In the genomic region with DNA sequence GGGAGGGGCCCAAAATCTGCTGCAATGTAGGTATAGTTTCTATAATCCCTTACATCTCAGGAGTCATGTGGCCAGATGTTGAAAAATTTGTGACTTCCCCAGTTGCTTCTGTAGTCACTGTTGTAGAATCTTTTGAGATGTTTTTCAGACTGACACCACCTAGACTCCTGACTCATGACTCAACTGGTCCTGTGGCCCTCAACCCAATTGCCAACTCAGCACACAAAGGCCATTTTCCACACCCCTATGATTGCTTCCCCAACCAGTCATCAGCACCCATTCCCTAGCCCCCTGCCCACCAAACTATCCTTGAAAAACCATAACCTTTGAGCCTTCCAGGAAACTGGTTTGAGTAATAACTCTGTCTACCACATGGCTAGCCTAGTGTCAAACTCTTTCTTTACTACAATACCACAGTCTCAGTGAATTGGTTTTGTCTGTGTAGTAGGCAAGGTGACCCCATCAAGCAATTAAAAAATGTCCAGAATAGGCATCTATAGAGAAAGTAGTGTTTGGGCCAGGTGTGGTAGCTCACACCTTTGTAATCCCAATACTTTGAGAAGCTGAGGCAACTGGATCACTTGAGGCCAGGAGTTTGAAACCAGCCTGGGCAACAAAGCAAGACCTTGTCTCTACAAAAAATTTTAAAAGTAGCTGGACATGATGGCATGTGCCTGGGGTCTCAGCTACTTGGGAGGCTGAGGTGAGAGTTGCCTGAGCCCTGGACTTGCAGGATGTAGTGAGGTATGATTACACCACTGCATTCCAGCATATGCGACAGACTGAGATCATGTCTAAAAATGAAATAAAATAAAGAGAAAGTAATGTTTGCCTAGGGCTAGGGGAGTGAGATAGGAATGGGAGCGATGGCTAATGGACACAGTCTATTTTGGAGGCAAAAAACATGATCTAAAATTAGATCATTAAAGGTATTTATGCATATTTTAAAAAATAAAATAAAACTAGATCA, we compare ENCODE assay signal across 21 cellular contexts. TPM values are rescaled to one million over a fixed set of nuclear protein-coding genes. Genes with fewer than 3 reads are reported as not detected.
DNase-seq lines count a peak whose midpoint lies in the region; ATAC-seq and TF ChIP-seq lines count a peak whose summit lies in the region.
"Had no signal": no experiment of that assay in that cellular context is flagged by ENCODE, and none has a peak within 500 bp of the region (broad histone marks: within the 10 kb centered on the region; RNA-seq: fewer than 3 reads in every experiment).

No MANE protein-coding gene starts in this region.

- peak overlapping the region; percentile 44 for H3K27ac Mint-ChIP-seq in activated CD4-positive, alpha-beta T cell treated with anti-CD3 and anti-CD28 coated beads, Interleukin-2, amount 10 ng/mL, durations not matched to agents 24 days and 14 days
- no peak overlapping the region for H3K27ac Mint-ChIP-seq in MCF 10A (ENCODE audit: low read depth, unreplicated experiment)
- peak overlapping the region; percentile 80 to 87 for H3K27ac Mint-ChIP-seq in natural killer cell treated with Interleukin-12 subunit alpha and Interleukin-12 subunit beta and Interleukin-15 and Interleukin-18, amount 100 ng/mL, for 72 hours
- H3K27ac Mint-ChIP-seq: B cell, GM23338 had no signal

- no peak overlapping the region for H3K4me3 Mint-ChIP-seq in activated CD4-positive, alpha-beta T cell treated with anti-CD3 and anti-CD28 coated beads, Interleukin-2, amount 10 ng/mL, durations not matched to agents 24 days and 14 days
- no peak overlapping the region for H3K4me3 Mint-ChIP-seq in MCF 10A (ENCODE audit: unreplicated experiment)
- peak overlapping the region; percentile 47 for H3K4me3 Mint-ChIP-seq in natural killer cell treated with Interleukin-12 subunit alpha and Interleukin-12 subunit beta and Interleukin-15 and Interleukin-18, amount 100 ng/mL, for 72 hours
- H3K4me3 Mint-ChIP-seq: B cell, CD14-positive monocyte, GM23338 had no signal

- POLR2A ChIA-PET in MCF 10A (lab: Yijun Ruan, JAX) = no interaction called here

- H3K36me3 ChIP-seq in mammary epithelial cell (ENCODE audit: insufficient read depth, low read length) = no peaks in the 10 kb centered on the region
- H3K36me3 ChIP-seq: HAP-1 had no signal

- H3K4me2 ChIP-seq in mammary epithelial cell (ENCODE audit: insufficient read depth, low read depth, low read length) = no peak overlapping the region
- H3K4me2 ChIP-seq: A549, GM23338 had no signal

- no peaks in the 10 kb centered on the region for H3K36me3 Mint-ChIP-seq in activated CD4-positive, alpha-beta T cell treated with anti-CD3 and anti-CD28 coated beads, Interleukin-2, amount 10 ng/mL, durations not matched to agents 24 days and 14 days (ENCODE audit: low read depth)
- no peaks in the 10 kb centered on the region for H3K36me3 Mint-ChIP-seq in MCF 10A (ENCODE audit: insufficient read depth, unreplicated experiment)
- H3K36me3 Mint-ChIP-seq in natural killer cell treated with Interleukin-12 subunit alpha and Interleukin-12 subunit beta and Interleukin-15 and Interleukin-18, amount 100 ng/mL, for 72 hours = peaks cover under 1% of the 10 kb centered on the region

- peaks cover 13% of the 10 kb centered on the region for H3K4me1 Mint-ChIP-seq in activated CD4-positive, alpha-beta T cell treated with anti-CD3 and anti-CD28 coated beads, Interleukin-2, amount 10 ng/mL, durations not matched to agents 24 days and 14 days
- no peaks in the 10 kb centered on the region for H3K4me1 Mint-ChIP-seq in MCF 10A (ENCODE audit: insufficient read depth, unreplicated experiment)
- peaks cover 36 to 37% of the 10 kb centered on the region in 2 donors for H3K4me1 Mint-ChIP-seq in natural killer cell treated with Interleukin-12 subunit alpha and Interleukin-12 subunit beta and Interleukin-15 and Interleukin-18, amount 100 ng/mL, for 72 hours (ENCODE audit: low read depth in 2 of 2)

- 48% methylated on average over 2 of the region's 2 CpGs for WGBS in mammary epithelial cell (ENCODE audit: low coverage, missing lambda C conversion rate)

- H3K27me3 ChIP-seq in mammary epithelial cell (ENCODE audit: insufficient read depth, low read length) = no peaks in the 10 kb centered on the region

- no peak overlapping the region for H2AFZ ChIP-seq in mammary epithelial cell (ENCODE audit: low read depth, low read length)
- H2AFZ ChIP-seq: GM23338 had no signal

- H3K9ac ChIP-seq in mammary epithelial cell (ENCODE audit: insufficient read depth, low read length) = no peak overlapping the region

- intact Hi-C loops in activated CD4-positive, alpha-beta T cell treated with anti-CD3 and anti-CD28 coated beads, Interleukin-2, amount 10 ng/mL, durations not matched to agents 24 days and 14 days (cut with micrococcal nuclease) = no loop called here
- intact Hi-C loops in mammary epithelial cell (cut with micrococcal nuclease) (no loop called here), MCF 10A (cut with micrococcal nuclease) (no loop called here), head of caudate nucleus (cut with DNase I) (no loop called here)

- no peaks in the 10 kb centered on the region for H3K79me2 ChIP-seq in mammary epithelial cell (ENCODE audit: insufficient read depth, low read length)

- H3K27ac ChIP-seq in mammary epithelial cell (ENCODE audit: insufficient read depth, low read depth, low read length) = no peak overlapping the region
- H3K27ac ChIP-seq: A549 had no signal

- peaks cover 3% of the 10 kb centered on the region for H3K9me3 Mint-ChIP-seq in activated CD4-positive, alpha-beta T cell treated with anti-CD3 and anti-CD28 coated beads, Interleukin-2, amount 10 ng/mL, durations not matched to agents 24 days and 14 days
- H3K9me3 Mint-ChIP-seq in MCF 10A (ENCODE audit: unreplicated experiment) = no peaks in the 10 kb centered on the region
- H3K9me3 Mint-ChIP-seq in natural killer cell treated with Interleukin-12 subunit alpha and Interleukin-12 subunit beta and Interleukin-15 and Interleukin-18, amount 100 ng/mL, for 72 hours = peaks cover under 1% of the 10 kb centered on the region

- no peak overlapping the region for H3K4me3 ChIP-seq in mammary epithelial cell (replicated peaks in 1 of 3; ENCODE audit: insufficient read depth in 1 of 3, low read depth in 2 of 3, low read length in 3 of 3)
- H3K4me3 ChIP-seq: A549, GM23338, HAP-1 had no signal

- BruUV-seq in mammary epithelial cell (replicated peaks; lab: Mats Ljungman, UMichigan) (no TSS peak), MCF 10A (replicated peaks; lab: Mats Ljungman, UMichigan) (no TSS peak)

- CTCF ChIA-PET in mammary epithelial cell (lab: Charles Lee; ENCODE audit: low non-redundant PET) = no interaction called here
- CTCF ChIA-PET in MCF 10A (lab: Yijun Ruan, JAX) = interaction anchor here (0.6 kb wide), 1 partner anchor 13 kb away, joined by 3 read pairs; no protein-coding TSS in a partner anchor

- no peak for TF ChIP-seq CTCF in mammary epithelial cell (conservative IDR thresholded peaks at IDR 0.05 in 1 of 2, IDR thresholded peaks at IDR 0.05 in 1 of 2; ENCODE audit: extremely low read depth in 1 of 2, insufficient read depth in 1 of 2, low read depth in 1 of 2, low read length in 2 of 2)
- no peak for TF ChIP-seq CTCF in MCF 10A (IDR thresholded peaks at IDR 0.05; ENCODE audit: unreplicated experiment)

- no peaks in the 10 kb centered on the region for H4K20me1 ChIP-seq in mammary epithelial cell (ENCODE audit: insufficient read depth, low read length)

- H3K4me1 ChIP-seq in mammary epithelial cell (ENCODE audit: insufficient read depth, low read length) = no peaks in the 10 kb centered on the region
- H3K4me1 ChIP-seq: A549 had no signal

- no peaks in the 10 kb centered on the region for H3K27me3 Mint-ChIP-seq in activated CD4-positive, alpha-beta T cell treated with anti-CD3 and anti-CD28 coated beads, Interleukin-2, amount 10 ng/mL, durations not matched to agents 24 days and 14 days
- no peaks in the 10 kb centered on the region for H3K27me3 Mint-ChIP-seq in MCF 10A (ENCODE audit: insufficient read depth, unreplicated experiment)
- no peaks in the 10 kb centered on the region for H3K27me3 Mint-ChIP-seq in natural killer cell treated with Interleukin-12 subunit alpha and Interleukin-12 subunit beta and Interleukin-15 and Interleukin-18, amount 100 ng/mL, for 72 hours
- H3K27me3 Mint-ChIP-seq: B cell had no signal

- in situ Hi-C loops in mammary epithelial cell (cut with MboI; ENCODE audit: low sequenced_read_pairs in 2 of 2) = no loop called here

- DNase-seq in activated CD4-positive, alpha-beta T cell treated with anti-CD3 and anti-CD28 coated beads, Interleukin-2, amount 10 ng/mL, durations not matched to agents 24 days and 14 days = no peak
- DNase-seq in activated CD4-positive, alpha-beta T cell treated with anti-CD3 and anti-CD28 coated beads, Interleukin-2, amount 50 U/mL, for 48 hours = no peak
- DNase-seq in mammary epithelial cell = peak; percentile 17
- DNase-seq in MCF 10A (ENCODE audit: unreplicated experiment) = no peak
- no peak for DNase-seq in natural killer cell treated with Interleukin-12 subunit alpha and Interleukin-12 subunit beta and Interleukin-15 and Interleukin-18, amount 100 ng/mL, for 72 hours (ENCODE audit: low spot score)
- DNase-seq in head of caudate nucleus = no peak
- DNase-seq: KG1, NCI-H1105, NCI-H146, NCI-H2029, NCI-H2227 treated with DMSO at 0.1 percent for 48 hours, NCI-H510A treated with DMSO at 0.1 percent for 48 hours, NCI-H748 treated with DMSO at 0.1 percent for 48 hours, OCI-M1 had no signal

- peak; percentile 85 to 91 for ATAC-seq in natural killer cell treated with Interleukin-12 subunit alpha and Interleukin-12 subunit beta and Interleukin-15 and Interleukin-18, amount 100 ng/mL, for 72 hours
- no peak for ATAC-seq in GM18909 (IDR thresholded peaks at IDR 0.05; ENCODE audit: poor library complexity, unreplicated experiment)
- ATAC-seq: A549, GM23338, Right ventricle myocardium inferior had no signal

- dilution Hi-C loops in mammary epithelial cell (cut with HindIII; ENCODE audit: low sequenced_read_pairs) = no loop called here

- H3K9me3 ChIP-seq in mammary epithelial cell (replicated peaks; ENCODE audit: insufficient read depth, low read length) = no peaks in the 10 kb centered on the region
- H3K9me3 ChIP-seq: A549 had no signal

RNA-seq across cellular contexts. Expression of gene FEZ1, which starts 24.1 kb away (rescaled TPM):
- total RNA-seq in activated CD4-positive, alpha-beta T cell treated with anti-CD3 and anti-CD28 coated beads, Interleukin-2, amount 10 ng/mL, durations not matched to agents 24 days and 14 days = 1.2 and 1.7 TPM in 2 replicates
- total RNA-seq in mammary epithelial cell (100 to 1,000 TPM in 1 of 2 donors, 10 to 100 TPM in 1; 82.2 to 230 TPM), MCF 10A (2022) (5.4 and 6.7 TPM in 2 replicates)
- 138 TPM for polyA plus RNA-seq in mammary epithelial cell
- polyA minus RNA-seq in mammary epithelial cell = 120 TPM
- total RNA-seq in natural killer cell treated with Interleukin-12 subunit alpha and Interleukin-12 subunit beta and Interleukin-15 and Interleukin-18, amount 100 ng/mL, for 72 hours = 100 to 1,000 TPM in 1 of 2 donors, 10 to 100 TPM in 1; 99.1 to 102 TPM

RNA-seq across cellular contexts. Expression of gene EI24, which starts 49.1 kb away (rescaled TPM):
- total RNA-seq in activated CD4-positive, alpha-beta T cell treated with anti-CD3 and anti-CD28 coated beads, Interleukin-2, amount 10 ng/mL, durations not matched to agents 24 days and 14 days = 61.7 TPM in 2 replicates
- total RNA-seq in mammary epithelial cell = 100 to 1,000 TPM; 127 to 162 TPM
- polyA plus RNA-seq in mammary epithelial cell = 266 TPM
- polyA minus RNA-seq in mammary epithelial cell = 185 TPM
- 93.1 and 96.9 TPM in 2 replicates for total RNA-seq in MCF 10A (2022)
- total RNA-seq in natural killer cell treated with Interleukin-12 subunit alpha and Interleukin-12 subunit beta and Interleukin-15 and Interleukin-18, amount 100 ng/mL, for 72 hours = 10 to 100 TPM; 47.1 to 60.8 TPM

Comparison
In these comparisons a context has a peak if more than half of its experiments do, and no peak if none do; other contexts are left out.
1. RNA of gene FEZ1, which starts 24.1 kb away (total RNA-seq): 82.2 to 230 TPM in mammary epithelial cell and 99.1 to 102 TPM in natural killer cell treated with Interleukin-12 subunit alpha and Interleukin-12 subunit beta and Interleukin-15 and Interleukin-18, amount 100 ng/mL, for 72 hours; 5.4 to 6.7 TPM in MCF 10A and 1.2 to 1.7 TPM in activated CD4-positive, alpha-beta T cell treated with anti-CD3 and anti-CD28 coated beads, Interleukin-2, amount 10 ng/mL, durations not matched to agents 24 days and 14 days; every median in the first group is over 10 times any median in the second.